ENCODE assay signal across 11 cellular contexts in the genomic region with DNA sequence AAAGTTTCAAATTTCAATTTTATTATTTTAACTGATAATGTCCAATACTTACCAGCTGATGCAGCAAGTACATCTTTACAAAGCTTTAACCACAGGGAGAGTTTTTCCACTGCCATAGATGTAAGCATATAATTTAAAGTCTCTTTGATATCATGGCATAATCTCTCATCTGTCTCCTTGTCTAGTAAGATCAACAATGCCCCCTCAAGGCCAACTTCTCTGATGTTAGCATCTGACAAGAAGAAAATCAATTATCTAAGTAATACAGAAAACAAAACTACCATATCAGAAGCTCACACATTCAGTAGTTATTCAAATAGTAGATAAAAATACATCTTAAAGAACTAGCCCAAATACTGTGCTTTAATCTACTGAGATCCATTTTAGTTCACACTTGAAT.
DNase-seq lines count a peak whose midpoint lies in the region; ATAC-seq and TF ChIP-seq lines count a peak whose summit lies in the region.
"Had no signal": no experiment of that assay in that cellular context is flagged by ENCODE, and none has a peak within 500 bp of the region (broad histone marks: within the 10 kb centered on the region; RNA-seq: fewer than 3 reads in every experiment).

No MANE protein-coding gene starts in this region.

- H3K27me3 ChIP-seq in BJ (ENCODE audit: control insufficient read depth, insufficient read depth, low read length) = no peaks in the 10 kb centered on the region
- no peaks in the 10 kb centered on the region for H3K27me3 ChIP-seq in vagina
- H3K27me3 ChIP-seq: gastrocnemius medialis had no signal

- POLR2A ChIA-PET in BJ (lab: Charles Lee) = interaction anchor here (0.6 kb wide), 1 partner anchor 23 kb away, joined by 4 read pairs; no protein-coding TSS in a partner anchor

- no peak for TF ChIP-seq POLR2A in vagina (IDR thresholded peaks at IDR 0.05)

- 0 out of 2 replicates have a peak, but pooled peaks have one; percentile 3 for TF ChIP-seq CTCF in BJ (IDR thresholded peaks at IDR 0.05; ENCODE audit: insufficient read depth, low read depth, low read length)
- TF ChIP-seq CTCF in foreskin fibroblast (IDR thresholded peaks at IDR 0.05; ENCODE audit: low read depth, low read length) = peak; percentile 5
- TF ChIP-seq CTCF in vagina (IDR thresholded peaks at IDR 0.05) = no peak

- intact Hi-C loops in vagina (cut with DNase I) = no loop called here

- no peaks in the 10 kb centered on the region for H3K9me3 ChIP-seq in vagina
- H3K9me3 ChIP-seq: gastrocnemius medialis had no signal

- DNase-seq in BJ (ENCODE audit: low read depth) (no peak), HS-5 (ENCODE audit: low read depth) (peak; percentile 9), SW480 (ENCODE audit: low spot score) (peak; percentile 20), foreskin fibroblast (peak; percentile 39 to 68), GM19240 (ENCODE audit: insufficient read length, low spot score) (no peak), middle frontal gyrus (ENCODE audit: extremely low spot score, low spot score) (no peak), vagina (ENCODE audit: extremely low spot score in 2 of 2) (no peak)
- DNase-seq: activated naive CD8-positive, alpha-beta T cell treated with anti-CD3 and anti-CD28 coated beads, Interleukin-2, amount 10 ng/mL, durations not matched to agents 7 days and 5 days; gastrocnemius medialis; stimulated activated CD4-positive, alpha-beta T cell treated with anti-CD3 and anti-CD28 coated beads, Interleukin-12 subunit alpha, Interleukin-12 subunit beta, amount 100 ng/mL, for 4 hours had no signal

- peaks cover 3% of the 10 kb centered on the region; the same call in 1 of the 2 replicates for H3K36me3 ChIP-seq in BJ (ENCODE audit: control insufficient read depth, insufficient read depth, low read length)
- H3K36me3 ChIP-seq in vagina = peaks cover 0 to 15% of the 10 kb centered on the region in 2 donors

- CTCF ChIA-PET in BJ (lab: Yijun Ruan, JAX) = interaction anchor here (0.7 to 1.4 kb wide), 4 partner anchors 10 to 169 kb away, joined by 3 to 5 read pairs (median 4); a partner anchor contains a TSS

- H3K4me3 ChIP-seq in BJ (ENCODE audit: low read depth, low read length) (no peak overlapping the region), foreskin fibroblast (ENCODE audit: low read depth in 1 of 2, low read length in 2 of 2) (no peak overlapping the region), vagina (no peak overlapping the region)
- H3K4me3 ChIP-seq: gastrocnemius medialis had no signal

- H3K27ac ChIP-seq in vagina = no peak overlapping the region
- H3K27ac ChIP-seq: gastrocnemius medialis had no signal

- ATAC-seq in GM18909 (IDR thresholded peaks at IDR 0.05; ENCODE audit: poor library complexity, unreplicated experiment) = no peak
- ATAC-seq: gastrocnemius medialis had no signal

- H3K4me1 ChIP-seq in vagina = no peaks in the 10 kb centered on the region

Comparison
In these comparisons a context has a peak if more than half of its experiments do, and no peak if none do; other contexts are left out.
1. DNase-seq: peak in HS-5 (single experiment), SW480 (single experiment) and foreskin fibroblast (2 of 2); none in BJ (single experiment), GM19240 (single experiment), middle frontal gyrus (single experiment) and vagina (0 of 2).
2. CTCF ChIP-seq: peak in BJ (single experiment) and foreskin fibroblast (single experiment); none in vagina (0 of 3).